In genomic region chr7:135164357-135165021, GRCh38 we compare ENCODE assay signal across 10 cellular contexts. TPM values are rescaled to one million over a fixed set of nuclear protein-coding genes. Genes with fewer than 3 reads are reported as not detected.
A peak's percentile ranks its signal among the peaks of the same experiment; 100 is the strongest.
DNase-seq lines count a peak whose midpoint lies in the region; ATAC-seq and TF ChIP-seq lines count a peak whose summit lies in the region.
"Had no signal": no experiment of that assay in that cellular context is flagged by ENCODE, and none has a peak within 500 bp of the region (broad histone marks: within the 10 kb centered on the region; RNA-seq: fewer than 3 reads in every experiment).

No MANE protein-coding gene starts in this region.

- peaks cover 4% of the 10 kb centered on the region for H3K4me1 ChIP-seq in endodermal cell (ENCODE audit: control insufficient read depth, insufficient read depth, low read length)

- H3K36me3 Mint-ChIP-seq in endodermal cell (ENCODE audit: low read depth), result peaks cover 86% of the 10 kb centered on the region
- peaks cover 35% of the 10 kb centered on the region for H3K36me3 Mint-ChIP-seq in natural killer cell treated with Interleukin-12 subunit alpha and Interleukin-12 subunit beta and Interleukin-15 and Interleukin-18, amount 100 ng/mL, for 72 hours

- H3K4me3 ChIP-seq in LNCaP clone FGC (ENCODE audit: low read depth, low read length) (no peak overlapping the region), endodermal cell (ENCODE audit: low read length) (no peak overlapping the region)

- peaks cover 21% of the 10 kb centered on the region for H3K9me3 Mint-ChIP-seq in endodermal cell
- H3K9me3 Mint-ChIP-seq in natural killer cell treated with Interleukin-12 subunit alpha and Interleukin-12 subunit beta and Interleukin-15 and Interleukin-18, amount 100 ng/mL, for 72 hours, result peaks cover 3% of the 10 kb centered on the region

- TF ChIP-seq CTCF in LNCaP clone FGC (IDR thresholded peaks at IDR 0.05; ENCODE audit: control insufficient read depth, extremely low read depth, insufficient read depth) (peak; percentile 16; the same call in 1 of the 2 replicates), endodermal cell (conservative IDR thresholded peaks at IDR 0.05) (peak; percentile 45)

- H3K27ac Mint-ChIP-seq in endodermal cell, result no peak overlapping the region
- H3K27ac Mint-ChIP-seq in natural killer cell treated with Interleukin-12 subunit alpha and Interleukin-12 subunit beta and Interleukin-15 and Interleukin-18, amount 100 ng/mL, for 72 hours, result peak overlapping the region; percentile 50 to 98

- peaks cover 48% of the 10 kb centered on the region for H3K36me3 ChIP-seq in endodermal cell (ENCODE audit: control insufficient read depth, insufficient read depth, low read length)

- ATAC-seq in natural killer cell treated with Interleukin-12 subunit alpha and Interleukin-12 subunit beta and Interleukin-15 and Interleukin-18, amount 100 ng/mL, for 72 hours, result no peak
- no peak for ATAC-seq in HG03175 (IDR thresholded peaks at IDR 0.05; ENCODE audit: unreplicated experiment)

- no peak overlapping the region for H3K27ac ChIP-seq in endodermal cell (ENCODE audit: low read depth, low read length)

- H3K9ac ChIP-seq in endodermal cell (ENCODE audit: extremely low read depth, low read length, poor library complexity, severe bottlenecking), result no peak overlapping the region

- H3K4me1 Mint-ChIP-seq in endodermal cell, result peaks cover 20% of the 10 kb centered on the region
- H3K4me1 Mint-ChIP-seq in natural killer cell treated with Interleukin-12 subunit alpha and Interleukin-12 subunit beta and Interleukin-15 and Interleukin-18, amount 100 ng/mL, for 72 hours (ENCODE audit: low read depth in 2 of 2), result peaks cover 60 to 67% of the 10 kb centered on the region in 2 donors

- no peak overlapping the region for H3K4me3 Mint-ChIP-seq in endodermal cell
- H3K4me3 Mint-ChIP-seq in natural killer cell treated with Interleukin-12 subunit alpha and Interleukin-12 subunit beta and Interleukin-15 and Interleukin-18, amount 100 ng/mL, for 72 hours, result no peak overlapping the region

- no peaks in the 10 kb centered on the region for H3K27me3 ChIP-seq in endodermal cell (ENCODE audit: control insufficient read depth, insufficient read depth, low read length, poor library complexity, severe bottlenecking)

- DNase-seq in COLO829 (ENCODE audit: low spot score) (peak; percentile 78), LNCaP clone FGC (ENCODE audit: low read depth) (no peak), endodermal cell (no peak), NCI-H226 (no peak), ecto neural progenitor cell (ENCODE audit: low spot score) (no peak), NCI-H187 treated with DMSO at 0.1 percent for 48 hours (lab: John Stamatoyannopoulos, UW) (no peak)
- DNase-seq in natural killer cell treated with Interleukin-12 subunit alpha and Interleukin-12 subunit beta and Interleukin-15 and Interleukin-18, amount 100 ng/mL, for 72 hours (ENCODE audit: low spot score), result no peak
- DNase-seq: amniotic stem cell, IMR-90 had no signal

- WGBS in endodermal cell (ENCODE audit: insufficient coverage in 1 of 2, insufficient read length in 1 of 2), 2 experiments, result 88 to 89% methylated on average over 14 to 18 of the region's 18 CpGs

- no peaks in the 10 kb centered on the region for H3K27me3 Mint-ChIP-seq in endodermal cell (ENCODE audit: insufficient read depth)
- H3K27me3 Mint-ChIP-seq in natural killer cell treated with Interleukin-12 subunit alpha and Interleukin-12 subunit beta and Interleukin-15 and Interleukin-18, amount 100 ng/mL, for 72 hours, result no peaks in the 10 kb centered on the region

- peaks cover 16% of the 10 kb centered on the region for H3K9me3 ChIP-seq in endodermal cell (ENCODE audit: control insufficient read depth, low read length)

RNA-seq across cellular contexts. Expression of gene CYREN, which starts 6.0 kb away (rescaled TPM):
- total RNA-seq in endodermal cell, result 10 to 100 TPM; 60.6 to 67.8 TPM
- 38.5 TPM for polyA plus RNA-seq in endodermal cell (2013, experiment 1 of 2)
- polyA plus RNA-seq in endodermal cell (2013, experiment 2 of 2), result 29.7 TPM
- total RNA-seq in natural killer cell treated with Interleukin-12 subunit alpha and Interleukin-12 subunit beta and Interleukin-15 and Interleukin-18, amount 100 ng/mL, for 72 hours, result 10 to 100 TPM; 47.2 to 68.5 TPM

RNA-seq across cellular contexts. Expression of gene TMEM140, which starts 16.6 kb away (rescaled TPM):
- total RNA-seq in endodermal cell, result not detected
- polyA plus RNA-seq in endodermal cell (2013, experiment 1 of 2), result not detected
- not detected for polyA plus RNA-seq in endodermal cell (2013, experiment 2 of 2)
- total RNA-seq in natural killer cell treated with Interleukin-12 subunit alpha and Interleukin-12 subunit beta and Interleukin-15 and Interleukin-18, amount 100 ng/mL, for 72 hours, result 10 to 100 TPM; 10.2 to 17.4 TPM

RNA-seq across cellular contexts. Expression of gene WDR91, which starts 46.8 kb away (rescaled TPM):
- 1 to 10 TPM; 8.2 to 9.6 TPM for total RNA-seq in endodermal cell
- polyA plus RNA-seq in endodermal cell (2013, experiment 1 of 2), result 11.9 TPM
- 14.5 TPM for polyA plus RNA-seq in endodermal cell (2013, experiment 2 of 2)
- total RNA-seq in natural killer cell treated with Interleukin-12 subunit alpha and Interleukin-12 subunit beta and Interleukin-15 and Interleukin-18, amount 100 ng/mL, for 72 hours, result 10 to 100 TPM; 11.9 to 22.8 TPM

Comparison
In these comparisons a context has a peak if more than half of its experiments do, and no peak if none do; other contexts are left out.
1. RNA of gene TMEM140, which starts 16.6 kb away (total RNA-seq): 10.2 to 17.4 TPM in natural killer cell treated with Interleukin-12 subunit alpha and Interleukin-12 subunit beta and Interleukin-15 and Interleukin-18, amount 100 ng/mL, for 72 hours; not detected in endodermal cell; every median in the first group is over 10 times any median in the second.